Comparison of ENCODE assay signal across 8 cellular contexts in the genomic region with DNA sequence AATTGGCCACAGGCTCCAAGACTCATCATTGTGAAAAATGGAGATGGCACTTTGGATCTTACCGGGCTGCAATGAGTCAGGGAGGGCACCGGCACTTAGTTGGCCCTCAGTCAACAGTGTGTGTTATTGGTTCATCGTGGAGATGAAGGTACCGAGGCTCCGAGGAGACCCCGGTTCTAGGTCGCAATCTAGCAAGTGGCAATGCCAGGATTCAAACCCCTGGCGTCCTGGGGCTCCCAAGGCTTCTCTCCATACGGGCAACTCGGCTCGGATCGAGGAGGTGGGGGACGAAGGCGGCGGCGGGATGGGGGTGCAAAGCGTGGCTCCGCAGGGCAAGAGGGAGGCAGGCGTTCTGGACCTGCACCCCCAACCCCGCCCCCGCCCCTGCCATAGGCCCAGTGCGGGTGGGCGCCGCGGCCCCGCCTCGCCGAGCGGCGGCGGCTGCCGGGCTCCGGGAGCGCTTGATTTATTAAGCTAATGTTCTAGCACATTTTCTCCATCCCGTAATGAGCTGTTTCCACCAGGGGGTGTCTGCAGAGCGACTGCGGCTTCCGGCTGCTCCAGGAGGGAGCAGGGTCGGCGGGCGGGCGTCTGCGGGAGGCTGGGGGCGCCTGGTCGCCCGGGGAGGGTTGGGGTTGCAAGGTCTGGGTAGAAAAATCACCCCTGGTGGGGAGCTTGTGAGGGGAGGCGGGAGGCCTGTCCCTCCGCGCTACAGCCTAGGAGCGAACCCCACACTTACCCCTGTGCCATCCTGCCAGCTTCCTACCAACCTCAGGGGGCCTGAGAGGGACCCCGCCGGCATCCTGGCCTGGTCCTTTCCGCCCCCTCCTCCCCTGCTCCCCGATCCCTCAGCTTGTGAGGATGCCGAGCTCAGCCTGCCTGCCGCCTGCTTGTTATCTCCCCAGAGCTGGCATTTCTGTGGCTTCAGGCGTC. TPM values are rescaled to one million over a fixed set of nuclear protein-coding genes. Genes with fewer than 3 reads are reported as not detected.
A peak's percentile ranks its signal among the peaks of the same experiment; 100 is the strongest.
DNase-seq lines count a peak whose midpoint lies in the region; ATAC-seq and TF ChIP-seq lines count a peak whose summit lies in the region.

No MANE protein-coding gene starts in this region.

- H3K27ac ChIP-seq in heart left ventricle, result no peak overlapping the region

- peak overlapping the region; percentile 11 to 56 (median 40) for H3K4me3 ChIP-seq in heart left ventricle

- no peaks in the 10 kb centered on the region for H3K36me3 ChIP-seq in heart left ventricle

- WGBS in heart left ventricle, 4 donors, result 3 to 8% (median 5%) methylated on average over 20 to 57 of the region's 57 CpGs

- intact Hi-C loops in heart left ventricle (cut with DNase I), result loop anchor here in 4 of 10 donors (5.0 to 10.0 kb wide), 4 partner anchors 195 to 313 kb away; a partner anchor contains a TSS

- peaks cover 42% of the 10 kb centered on the region for H3K27me3 Mint-ChIP-seq in progenitor cell of endocrine pancreas

- no peaks in the 10 kb centered on the region for H3K36me3 Mint-ChIP-seq in progenitor cell of endocrine pancreas (ENCODE audit: insufficient read depth)

- peak in 3 of 4 donors; percentile 46 to 83 (median 66) for ATAC-seq in heart left ventricle
- ATAC-seq in GM21825 (IDR thresholded peaks at IDR 0.05; ENCODE audit: unreplicated experiment), result no peak

- H3K4me3 Mint-ChIP-seq in progenitor cell of endocrine pancreas (ENCODE audit: low read depth), result peak overlapping the region; percentile 58

- peaks cover 0 to 63% (median 11%) of the 10 kb centered on the region in 9 donors for H3K27me3 ChIP-seq in heart left ventricle

- no peak overlapping the region for H3K27ac Mint-ChIP-seq in progenitor cell of endocrine pancreas

- peaks cover 0 to 15% (median 5%) of the 10 kb centered on the region in 12 donors for H3K4me1 ChIP-seq in heart left ventricle

- TF ChIP-seq POLR2A in heart left ventricle (IDR thresholded peaks at IDR 0.05), result no peak

- peaks cover 0 to 5% (median 0%) of the 10 kb centered on the region in 12 donors for H3K9me3 ChIP-seq in heart left ventricle

- H3K9me3 Mint-ChIP-seq in progenitor cell of endocrine pancreas (ENCODE audit: low read depth), result no peaks in the 10 kb centered on the region

- peak; percentile 13 for DNase-seq in DMS153 (lab: John Stamatoyannopoulos, UW)
- no peak for DNase-seq in DMS153 treated with DMSO at 0.1 percent for 48 hours (lab: John Stamatoyannopoulos, UW; ENCODE audit: unreplicated experiment)
- DNase-seq in NCI-H1105 treated with DMSO at 0.1 percent for 48 hours (lab: John Stamatoyannopoulos, UW), result peak; percentile 63
- DNase-seq in activated naive CD4-positive, alpha-beta T cell treated with anti-CD3 and anti-CD28 coated beads, Interleukin-2, amount 50 U/mL, for 16 hours, result peak; percentile 33
- peak in 1 of 5 donors; percentile 64 for DNase-seq in heart left ventricle
- DNase-seq in progenitor cell of endocrine pancreas (ENCODE audit: low spot score, unreplicated experiment), result peak; percentile 44
- no peak for DNase-seq in HK-2 (ENCODE audit: unreplicated experiment)

- peaks cover 7% of the 10 kb centered on the region for H3K4me1 Mint-ChIP-seq in progenitor cell of endocrine pancreas (ENCODE audit: low read depth)

- peak in 11 of 12 donors; percentile 14 to 58 (median 38) for TF ChIP-seq CTCF in heart left ventricle (IDR thresholded peaks at IDR 0.05)
- peak; percentile 59 for TF ChIP-seq CTCF in progenitor cell of endocrine pancreas (IDR thresholded peaks at IDR 0.05; ENCODE audit: unreplicated experiment)

RNA-seq across cellular contexts. Expression of a gene that starts 48.7 kb away (rescaled TPM):
- total RNA-seq in heart left ventricle (10 to 100 TPM; 33.2 to 69.3 (median 55.9) TPM), progenitor cell of endocrine pancreas (1.7 and 2.2 TPM in 2 replicates)
- polyA plus RNA-seq in heart left ventricle, result 10 to 100 TPM; 40.8 to 60.8 TPM

Comparison
In these comparisons a context has a peak if more than half of its experiments do, and no peak if none do; other contexts are left out.
1. DNase-seq: peak in DMS153 (single experiment), NCI-H1105 treated with DMSO at 0.1 percent for 48 hours (single experiment), activated naive CD4-positive, alpha-beta T cell treated with anti-CD3 and anti-CD28 coated beads, Interleukin-2, amount 50 U/mL, for 16 hours (single experiment) and progenitor cell of endocrine pancreas (single experiment); none in DMS153 treated with DMSO at 0.1 percent for 48 hours (single experiment) and HK-2 (single experiment).
2. RNA of a gene that starts 48.7 kb away (total RNA-seq): 33.2 to 69.3 TPM in heart left ventricle; 1.7 to 2.2 TPM in progenitor cell of endocrine pancreas; every median in the first group is over 10 times any median in the second.